ENCODE assay signal across 31 cellular contexts in the genomic region with DNA sequence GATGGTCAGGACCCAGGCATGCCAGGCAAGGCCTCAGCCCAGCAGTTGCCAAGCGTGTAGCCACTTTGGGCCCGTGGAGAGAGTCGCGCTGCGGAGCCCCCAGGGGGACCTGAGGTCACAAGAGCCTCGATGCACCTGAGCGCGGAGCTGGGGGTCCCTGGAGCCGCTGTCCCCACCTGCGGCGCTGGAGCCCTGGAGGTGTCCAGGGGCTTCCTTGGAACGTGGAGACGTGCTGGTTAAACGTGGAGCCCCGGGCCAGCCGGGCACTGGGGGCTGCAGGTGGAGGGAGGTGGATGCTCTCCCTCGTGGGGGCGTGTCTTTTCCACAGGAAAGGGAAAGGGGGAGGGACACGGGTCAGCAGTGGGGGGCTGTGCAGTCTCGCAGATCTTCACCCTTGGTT. TPM values are rescaled to one million over a fixed set of nuclear protein-coding genes. Genes with fewer than 3 reads are reported as not detected.
"Had no signal": no experiment of that assay in that cellular context is flagged by ENCODE, and none has a peak within 500 bp of the region (broad histone marks: within the 10 kb centered on the region; RNA-seq: fewer than 3 reads in every experiment).

No MANE protein-coding gene starts in this region.

- H3K36me3 ChIP-seq: esophagus muscularis mucosa, gastrocnemius medialis, heart left ventricle had no signal

- H3K27ac ChIP-seq: body of pancreas, esophagus muscularis mucosa, foreskin keratinocyte, gastrocnemius medialis, heart left ventricle, hepatocyte had no signal

- H3K4me2 ChIP-seq: hepatocyte had no signal

- DNase-seq: activated CD4-positive, alpha-beta memory T cell treated with anti-CD3 and anti-CD28 coated beads, Interleukin-2, amount 10 ng/mL, durations not matched to agents 7 days and 5 days; activated CD4-positive, alpha-beta T cell treated with anti-CD3 and anti-CD28 coated beads for 1 hour; activated CD4-positive, alpha-beta T cell treated with anti-CD3 and anti-CD28 coated beads for 4 hours; activated CD4-positive, alpha-beta T cell treated with anti-CD3 and anti-CD28 coated beads, Interleukin-2, amount 10 ng/mL, durations not matched to agents 7 days and 5 days; activated CD4-positive, alpha-beta T cell treated with anti-CD3 and anti-CD28 coated beads, Interleukin-2, amount 50 U/mL, for 4 hours; activated CD8-positive, alpha-beta memory T cell treated with anti-CD3 and anti-CD28 coated beads for 24 hours; activated effector memory CD4-positive, alpha-beta T cell treated with Interleukin-2 at 50 U/mL for 16 hours; activated gamma-delta T cell treated with Interleukin-2 at 50 U/mL for 16 hours; activated naive CD4-positive, alpha-beta T cell treated with anti-CD3 and anti-CD28 coated beads, Interleukin-2, amount 50 U/mL, for 16 hours; activated naive CD4-positive, alpha-beta T cell treated with Interleukin-2 at 50 U/mL for 16 hours; activated T-cell treated with anti-CD3 and anti-CD28 coated beads, Interleukin-2, amount 50 U/mL, for 4 hours; amniotic stem cell; aorta; body of pancreas; caudate nucleus; cortex of kidney; dermis blood vessel endothelial cell; effector CD4-positive, alpha-beta T cell; effector memory CD8-positive, alpha-beta T cell; erythroblast; foreskin keratinocyte; gastrocnemius medialis; glutamatergic neuron; heart left ventricle; T-helper 17 cell; T1000 had no signal

- ATAC-seq: activated T-cell treated with anti-CD3 and anti-CD28 coated beads, Interleukin-2, amount 50 U/mL, for 4 hours; activated T-helper 17 cell treated with anti-CD3 and anti-CD28 coated beads, Interleukin-2, amount 50 U/mL, for 72 hours; body of pancreas; effector memory CD8-positive, alpha-beta T cell; foreskin keratinocyte; gastrocnemius medialis; heart left ventricle; T-helper 17 cell; WTC11 had no signal

- H3K9me3 ChIP-seq: body of pancreas, esophagus muscularis mucosa, gastrocnemius medialis, heart left ventricle had no signal

- H3K4me3 ChIP-seq: body of pancreas, esophagus muscularis mucosa, gastrocnemius medialis, heart left ventricle, hepatocyte had no signal

- H3K4me1 ChIP-seq: body of pancreas, esophagus muscularis mucosa, foreskin keratinocyte, gastrocnemius medialis had no signal

- H3K27me3 ChIP-seq: body of pancreas, foreskin keratinocyte, gastrocnemius medialis, hepatocyte had no signal

RNA-seq across cellular contexts. Expression of a gene that starts 3.1 kb away (rescaled TPM):
- total RNA-seq: gastrocnemius medialis had no signal

RNA-seq across cellular contexts. Expression of a gene that starts 50.9 kb away (rescaled TPM):
- total RNA-seq: activated CD4-positive, alpha-beta memory T cell treated with anti-CD3 and anti-CD28 coated beads, Interleukin-2, amount 10 ng/mL, durations not matched to agents 7 days and 5 days; activated CD4-positive, alpha-beta T cell treated with anti-CD3 and anti-CD28 coated beads, Interleukin-2, amount 10 ng/mL, durations not matched to agents 7 days and 5 days; activated T-cell treated with anti-CD3 and anti-CD28 coated beads, Interleukin-2, amount 50 U/mL, for 4 hours; activated T-helper 17 cell treated with anti-CD3 and anti-CD28 coated beads, Interleukin-2, amount 50 U/mL, for 72 hours; body of pancreas; chondrocyte; hepatocyte; T-helper 17 cell; WTC11 had no signal
